In genomic region chr18:62525611-62526010, GRCh38 we compare ENCODE assay signal across 8 cellular contexts. TPM values are rescaled to one million over a fixed set of nuclear protein-coding genes. Genes with fewer than 3 reads are reported as not detected.
A peak's percentile ranks its signal among the peaks of the same experiment; 100 is the strongest.
DNase-seq lines count a peak whose midpoint lies in the region; ATAC-seq, FAIRE-seq and TF ChIP-seq lines count a peak whose summit lies in the region.

No MANE protein-coding gene starts in this region.

- H3K4me1 ChIP-seq in BE2C (no peaks in the 10 kb centered on the region), HUES64 (ENCODE audit: insufficient read depth, low read length) (peaks cover 29% of the 10 kb centered on the region)
- H3K4me1 ChIP-seq in naive thymus-derived CD4-positive, alpha-beta T cell (ENCODE audit: control insufficient read depth in 2 of 2, insufficient read depth in 2 of 2, low read length in 2 of 2) = peaks cover 24 to 35% of the 10 kb centered on the region in 2 donors

- intact Hi-C loops in naive thymus-derived CD4-positive, alpha-beta T cell (cut with micrococcal nuclease) = loop anchor here (1.0 to 10.0 kb wide), 11 partner anchors 29 to 1445 kb away; partner anchors contain the start of genes PIGN (in 2 of the 2), RELCH (in 2 of the 2), KDSR (in 1 of the 2) and SERPINB8 (in 1 of the 2)

- H3K27ac Mint-ChIP-seq in naive thymus-derived CD4-positive, alpha-beta T cell = peak overlapping the region; percentile 91 to 98 (median 97)

- POLR2A ChIA-PET in naive thymus-derived CD4-positive, alpha-beta T cell (lab: Charles Lee) = interaction anchor here (1.8 to 2.8 kb wide), 3 partner anchors 19 to 840 kb away, joined by 6 to 18 read pairs (median 16); no protein-coding TSS in a partner anchor

- ATAC-seq in naive thymus-derived CD4-positive, alpha-beta T cell = no peak
- ATAC-seq in GM19452 (IDR thresholded peaks at IDR 0.05; ENCODE audit: unreplicated experiment) (no peak), HG03565 (IDR thresholded peaks at IDR 0.05; ENCODE audit: unreplicated experiment) (no peak)

- H3K36me3 ChIP-seq in BE2C = no peaks in the 10 kb centered on the region
- no peaks in the 10 kb centered on the region for H3K36me3 ChIP-seq in HUES64 (ENCODE audit: insufficient read depth, low read length)
- no peaks in the 10 kb centered on the region for H3K36me3 ChIP-seq in bronchial epithelial cell (ENCODE audit: control insufficient read depth, insufficient read depth, low read length)
- H3K36me3 ChIP-seq in naive thymus-derived CD4-positive, alpha-beta T cell (ENCODE audit: control insufficient read depth in 2 of 3, insufficient read depth in 3 of 3, low read length in 3 of 3) = peaks cover 0 to 4% (median 0%) of the 10 kb centered on the region in 3 experiments

- H3K9me3 Mint-ChIP-seq in naive thymus-derived CD4-positive, alpha-beta T cell = peaks cover 0 to 1% (median 0%) of the 10 kb centered on the region in 11 donors

- H3K9me3 ChIP-seq in BE2C (no peaks in the 10 kb centered on the region), HUES64 (ENCODE audit: insufficient read depth, low read depth, low read length) (no peaks in the 10 kb centered on the region)
- H3K9me3 ChIP-seq in naive thymus-derived CD4-positive, alpha-beta T cell (ENCODE audit: control insufficient read depth in 2 of 3, low read length in 3 of 3) = no peaks in the 10 kb centered on the region

- 80% methylated on average over 8 of the region's 9 CpGs for WGBS in HUES64

- H3K36me3 Mint-ChIP-seq in naive thymus-derived CD4-positive, alpha-beta T cell = peaks cover 0 to 18% (median 0%) of the 10 kb centered on the region in 5 donors

- no peaks in the 10 kb centered on the region for H3K27me3 Mint-ChIP-seq in naive thymus-derived CD4-positive, alpha-beta T cell

- TF ChIP-seq CTCF in BE2C (IDR thresholded peaks at IDR 0.05; ENCODE audit: low read depth, low read length) (no peak), bronchial epithelial cell (IDR thresholded peaks at IDR 0.05; ENCODE audit: insufficient read depth, low read length, severe bottlenecking) (no peak)

- H3K4me3 ChIP-seq in BE2C (ENCODE audit: low read depth, low read length) = peak overlapping the region; percentile 62
- H3K4me3 ChIP-seq in HUES64 (ENCODE audit: low read length) = peak overlapping the region; percentile 80
- peak overlapping the region; percentile 93 for H3K4me3 ChIP-seq in bronchial epithelial cell (ENCODE audit: low read depth, low read length)
- peak overlapping the region; percentile 81 for H3K4me3 ChIP-seq in naive thymus-derived CD4-positive, alpha-beta T cell (ENCODE audit: low read length)

- CTCF ChIA-PET in naive thymus-derived CD4-positive, alpha-beta T cell (lab: Charles Lee) = no interaction called here

- FAIRE-seq in bronchial epithelial cell (lab: Jason Lieb, UNC) = no peak

- peak overlapping the region; percentile 91 to 98 (median 94) for H3K4me3 Mint-ChIP-seq in naive thymus-derived CD4-positive, alpha-beta T cell

- DNase-seq in BE2C (no peak), bronchial epithelial cell (ENCODE audit: low read depth) (no peak), COLO829 (ENCODE audit: low spot score) (no peak)
- DNase-seq in naive thymus-derived CD4-positive, alpha-beta T cell = peak in 1 of 9 donors; percentile 6
- DNase-seq in activated CD4-positive, alpha-beta T cell treated with anti-CD3 and anti-CD28 coated beads for 1 hour = no peak

- peaks cover 34 to 66% (median 53%) of the 10 kb centered on the region in 7 donors for H3K4me1 Mint-ChIP-seq in naive thymus-derived CD4-positive, alpha-beta T cell

- H3K27me3 ChIP-seq in BE2C (peaks cover 27% of the 10 kb centered on the region), HUES64 (ENCODE audit: insufficient read depth, low read length) (peaks cover 44% of the 10 kb centered on the region), bronchial epithelial cell (ENCODE audit: control insufficient read depth, insufficient read depth, low read length) (no peaks in the 10 kb centered on the region)
- H3K27me3 ChIP-seq in naive thymus-derived CD4-positive, alpha-beta T cell (ENCODE audit: control insufficient read depth in 2 of 2, insufficient read depth in 2 of 2, low read length in 2 of 2) = no peaks in the 10 kb centered on the region

- H3K9ac ChIP-seq in HUES64 (ENCODE audit: low read depth, low read length) = no peak overlapping the region

- no peak overlapping the region for H3K27ac ChIP-seq in HUES64 (ENCODE audit: low read depth, low read length)
- H3K27ac ChIP-seq in naive thymus-derived CD4-positive, alpha-beta T cell (ENCODE audit: low read depth, low read length) = peak overlapping the region; percentile 88

RNA-seq across cellular contexts. Expression of gene ZCCHC2, which starts 2.8 kb away (rescaled TPM):
- polyA plus RNA-seq in BE2C (2012; ENCODE audit: insufficient read depth, insufficient read length, low read depth) = 3.7 TPM
- polyA plus RNA-seq in HUES64 (2013, experiment 1 of 2) = 5.7 TPM
- 6.1 TPM for polyA plus RNA-seq in HUES64 (2013, experiment 2 of 2)
- total RNA-seq in bronchial epithelial cell = 8.7 and 9.7 TPM in 2 replicates
- 10 to 100 TPM; 51.1 to 68.5 (median 63.1) TPM for total RNA-seq in naive thymus-derived CD4-positive, alpha-beta T cell
- polyA plus RNA-seq in naive thymus-derived CD4-positive, alpha-beta T cell = 1 to 10 TPM; 1.8 to 2.6 TPM
